Comparison of ENCODE assay signal across 20 cellular contexts in the genomic region with DNA sequence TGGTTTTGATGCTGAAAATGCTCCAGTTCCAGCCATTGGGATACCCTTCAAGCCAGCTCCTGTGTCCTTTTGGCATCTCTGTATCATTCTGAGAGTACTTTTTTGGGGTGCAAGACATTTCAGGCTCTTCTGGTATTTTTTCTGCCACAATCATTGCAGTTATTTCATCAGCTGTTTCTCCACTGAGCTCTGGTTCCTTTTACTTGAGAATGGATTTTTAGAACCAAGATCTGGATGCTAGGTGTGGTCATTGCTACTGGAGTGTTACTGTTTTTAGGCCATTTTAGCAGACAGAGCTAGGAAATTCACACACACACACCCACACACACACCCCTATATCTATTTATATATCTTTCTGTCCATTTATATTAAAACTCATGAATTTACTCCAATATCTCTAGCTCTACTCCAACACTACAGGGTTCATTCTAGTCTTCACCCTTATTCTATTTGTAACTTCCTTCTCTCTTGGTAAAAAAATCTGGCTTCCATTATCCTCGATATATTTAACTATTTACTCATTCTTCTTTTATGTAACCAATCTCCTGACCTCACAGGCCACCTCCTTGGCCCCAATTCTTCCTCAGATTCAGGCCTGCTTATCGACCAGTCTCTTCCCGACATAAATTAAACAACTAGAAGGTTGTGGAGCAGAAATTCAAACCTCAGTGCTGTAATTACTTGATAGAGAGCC. TPM values are rescaled to one million over a fixed set of nuclear protein-coding genes. Genes with fewer than 3 reads are reported as not detected.
A peak's percentile ranks its signal among the peaks of the same experiment; 100 is the strongest.
DNase-seq lines count a peak whose midpoint lies in the region; ATAC-seq, FAIRE-seq and TF ChIP-seq lines count a peak whose summit lies in the region.
"Had no signal": no experiment of that assay in that cellular context is flagged by ENCODE, and none has a peak within 500 bp of the region (broad histone marks: within the 10 kb centered on the region; RNA-seq: fewer than 3 reads in every experiment).

No MANE protein-coding gene starts in this region.

- dilution Hi-C loops in IMR-90 (cut with HindIII; ENCODE audit: low sequenced_read_pairs, unreplicated experiment) = no loop called here

- H4K8ac ChIP-seq in IMR-90 (ENCODE audit: low read depth in 2 of 2, low read length in 2 of 2) (0 out of 4 replicates have a peak overlapping the region, but pooled peaks of 1 of the 2 experiments have one; percentile 17), mesenchymal stem cell (ENCODE audit: low read length) (no peak overlapping the region)

- peak overlapping the region; percentile 72; the same call in 1 of the 2 replicates for H3K14ac ChIP-seq in IMR-90 (replicated peaks; ENCODE audit: low read depth, low read length)
- no peak overlapping the region for H3K14ac ChIP-seq in mesenchymal stem cell (ENCODE audit: low read length in 2 of 2)

- H3K27me3 ChIP-seq in IMR-90 (ENCODE audit: control insufficient read depth, insufficient read depth, low read length) (no peaks in the 10 kb centered on the region), mesenchymal stem cell (ENCODE audit: control insufficient read depth in 1 of 2, insufficient read depth in 1 of 2, low read length in 2 of 2) (no peaks in the 10 kb centered on the region)
- H3K27me3 ChIP-seq: colonic mucosa, heart left ventricle, Peyer's patch had no signal

- peak; percentile 30 for ATAC-seq in IMR-90 (ENCODE audit: low read depth)
- ATAC-seq: heart left ventricle; natural killer cell treated with Interleukin-12 subunit alpha and Interleukin-12 subunit beta and Interleukin-15 and Interleukin-18, amount 100 ng/mL, for 72 hours had no signal

- no peak overlapping the region for H3K56ac ChIP-seq in IMR-90 (ENCODE audit: extremely low read depth, insufficient read depth, low read length)

- no peak for TF ChIP-seq CTCF in IMR-90 (conservative IDR thresholded peaks at IDR 0.05; ENCODE audit: low read depth, low read length)
- no peak for TF ChIP-seq CTCF in brain (conservative IDR thresholded peaks at IDR 0.05)
- TF ChIP-seq CTCF in kidney (IDR thresholded peaks at IDR 0.05; ENCODE audit: borderline replicate concordance, extremely low read depth, insufficient read depth) = no peak

- peak overlapping the region; percentile 41 for H2BK5ac ChIP-seq in IMR-90 (ENCODE audit: low read depth, low read length, poor library complexity, severe bottlenecking)
- H2BK5ac ChIP-seq in mesenchymal stem cell (ENCODE audit: low read depth, low read length, poor library complexity, severe bottlenecking) = no peak overlapping the region

- H2BK12ac ChIP-seq in mesenchymal stem cell (ENCODE audit: low read length in 2 of 2) = no peak overlapping the region

- H3K9me3 ChIP-seq in IMR-90 (ENCODE audit: control insufficient read depth, insufficient read depth, low read length) (no peaks in the 10 kb centered on the region), mesenchymal stem cell (ENCODE audit: control insufficient read depth, low read length) (no peaks in the 10 kb centered on the region), kidney (ENCODE audit: control insufficient read depth in 1 of 2, low read length in 2 of 2) (no peaks in the 10 kb centered on the region)
- H3K9me3 ChIP-seq: colonic mucosa, heart left ventricle, Peyer's patch had no signal

- peaks cover 46% of the 10 kb centered on the region for H3K4me1 Mint-ChIP-seq in brain
- H3K4me1 Mint-ChIP-seq: B cell had no signal

- peak overlapping the region in 1 of 5 experiments; percentile 70 for H3K4me3 Mint-ChIP-seq in brain
- H3K4me3 Mint-ChIP-seq: activated CD4-positive, alpha-beta T cell treated with anti-CD3 and anti-CD28 coated beads, Interleukin-2, amount 10 ng/mL, durations not matched to agents 7 days and 5 days; B cell; natural killer cell treated with Interleukin-12 subunit alpha and Interleukin-12 subunit beta and Interleukin-15 and Interleukin-18, amount 100 ng/mL, for 72 hours had no signal

- peak overlapping the region in 4 of 5 experiments; percentile 28 to 92 (median 76) for H3K27ac Mint-ChIP-seq in brain
- H3K27ac Mint-ChIP-seq: activated CD4-positive, alpha-beta T cell treated with anti-CD3 and anti-CD28 coated beads, Interleukin-2, amount 10 ng/mL, durations not matched to agents 7 days and 5 days; B cell had no signal

- TF ChIP-seq POLR2A in IMR-90 (IDR thresholded peaks at IDR 0.05; ENCODE audit: low read depth, low read length) (no peak), GM12892 (IDR thresholded peaks at IDR 0.05; ENCODE audit: low read depth, low read length) (no peak)

- 0 out of 2 replicates have a peak overlapping the region, but pooled peaks have one; percentile 42 for H2BK120ac ChIP-seq in IMR-90 (ENCODE audit: low read depth, low read length)
- no peak overlapping the region for H2BK120ac ChIP-seq in mesenchymal stem cell (ENCODE audit: low read depth, low read length)

- H2BK15ac ChIP-seq in IMR-90 (ENCODE audit: low read depth, low read length) (no peak overlapping the region; the same call in 2 of the 3 replicates), mesenchymal stem cell (ENCODE audit: low read depth, poor library complexity, severe bottlenecking) (no peak overlapping the region)

- H3K4ac ChIP-seq in IMR-90 (ENCODE audit: low read depth, low read length) (0 out of 2 replicates have a peak overlapping the region, but pooled peaks have one; percentile 56), mesenchymal stem cell (ENCODE audit: low read depth in 1 of 2, low read length in 2 of 2) (no peak overlapping the region)

- H3K27me3 Mint-ChIP-seq in brain = peaks cover 3% of the 10 kb centered on the region
- H3K27me3 Mint-ChIP-seq: B cell had no signal

- H4K5ac ChIP-seq in IMR-90 (ENCODE audit: low read depth, low read length) = peak overlapping the region; percentile 48; the same call in 1 of the 2 replicates

- H4K20me1 ChIP-seq in IMR-90 (ENCODE audit: insufficient read depth, low read length) = no peaks in the 10 kb centered on the region

- H3K23ac ChIP-seq in IMR-90 (ENCODE audit: low read depth, low read length) = peak overlapping the region; percentile 59; the same call in 1 of the 2 replicates
- H3K23ac ChIP-seq in mesenchymal stem cell (ENCODE audit: low read length in 2 of 2) = no peak overlapping the region

- H3K27ac ChIP-seq in IMR-90 (ENCODE audit: insufficient read depth, low read length) (no peak overlapping the region; the same call in 1 of the 2 replicates), mesenchymal stem cell (ENCODE audit: low read length, poor library complexity, severe bottlenecking) (no peak overlapping the region), kidney (ENCODE audit: low read depth in 2 of 2, low read length in 2 of 2) (no peak overlapping the region)
- H3K27ac ChIP-seq: colonic mucosa, parathyroid adenoma, Peyer's patch had no signal

- TF ChIP-seq RAD21 in IMR-90 (IDR thresholded peaks at IDR 0.05; ENCODE audit: low read length) = no peak

- H3K4me2 ChIP-seq in IMR-90 (ENCODE audit: low read depth, low read length) = peak overlapping the region; percentile 46; the same call in 1 of the 2 replicates
- H3K4me2 ChIP-seq in mesenchymal stem cell (ENCODE audit: low read length, poor library complexity, severe bottlenecking) = no peak overlapping the region

- no TSS peak for BruUV-seq in IMR-90 (replicated peaks; lab: Mats Ljungman, UMichigan)

- H3K18ac ChIP-seq in IMR-90 (ENCODE audit: low read depth, low read length) (peak overlapping the region; percentile 75), mesenchymal stem cell (ENCODE audit: low read depth in 1 of 2, low read length in 2 of 2) (peak overlapping the region in 1 of 2 experiments; percentile 3)

- H2AFZ ChIP-seq in IMR-90 (replicated peaks; ENCODE audit: low read length, poor library complexity) = no peak overlapping the region
- no peak overlapping the region for H2AFZ ChIP-seq in mesenchymal stem cell (ENCODE audit: low read depth, low read length)
- H2AFZ ChIP-seq: parathyroid adenoma had no signal

- no peak for FAIRE-seq in kidney (lab: Jason Lieb, UNC)
- FAIRE-seq in GM12892 (lab: Jason Lieb, UNC) = no peak
- FAIRE-seq: G401.6 had no signal

- intact Hi-C loops in IMR-90 (cut with micrococcal nuclease) (no loop called here), kidney (cut with DNase I) (no loop called here)

- no peak overlapping the region for H2AK9ac ChIP-seq in IMR-90 (replicated peaks; ENCODE audit: low read depth, low read length, poor library complexity)

- 0 out of 2 replicates have a peak overlapping the region, but pooled peaks have one; percentile 9 for H2BK20ac ChIP-seq in IMR-90 (ENCODE audit: low read depth, low read length)

- H3K9me1 ChIP-seq in IMR-90 (ENCODE audit: insufficient read depth, low read length) = peaks cover 9% of the 10 kb centered on the region; the same call in 1 of the 2 replicates

- POLR2A ChIA-PET in IMR-90 (lab: Charles Lee; ENCODE audit: unreplicated experiment) = no interaction called here

- H3K4me1 ChIP-seq in IMR-90 (ENCODE audit: control insufficient read depth, insufficient read depth, low read length) = peaks cover 20% of the 10 kb centered on the region
- no peaks in the 10 kb centered on the region for H3K4me1 ChIP-seq in mesenchymal stem cell (ENCODE audit: control insufficient read depth, insufficient read depth, low read depth, low read length)
- H3K4me1 ChIP-seq in kidney (ENCODE audit: control insufficient read depth in 1 of 2, insufficient read depth in 1 of 2, low read depth in 1 of 2, low read length in 2 of 2) = no peaks in the 10 kb centered on the region
- H3K4me1 ChIP-seq: colonic mucosa had no signal

- in situ Hi-C loops in IMR-90 (cut with MboI; ENCODE audit: low sequenced_read_pairs) = no loop called here

- H3K36me3 Mint-ChIP-seq in brain = peaks cover 31% of the 10 kb centered on the region
- H3K36me3 Mint-ChIP-seq: natural killer cell treated with Interleukin-12 subunit alpha and Interleukin-12 subunit beta and Interleukin-15 and Interleukin-18, amount 100 ng/mL, for 72 hours had no signal

- H3K4me3 ChIP-seq in IMR-90 (ENCODE audit: insufficient read depth, low read depth, low read length) (no peak overlapping the region), mesenchymal stem cell (ENCODE audit: insufficient read depth in 1 of 2, low read depth in 1 of 2, low read length in 2 of 2) (no peak overlapping the region), kidney (ENCODE audit: low read length in 2 of 2) (no peak overlapping the region)
- H3K4me3 ChIP-seq: colonic mucosa, heart left ventricle, lung, Peyer's patch had no signal

- H3K9me3 Mint-ChIP-seq in brain = peaks cover 2 to 13% (median 4%) of the 10 kb centered on the region in 5 experiments
- H3K9me3 Mint-ChIP-seq: activated CD4-positive, alpha-beta T cell treated with anti-CD3 and anti-CD28 coated beads, Interleukin-2, amount 10 ng/mL, durations not matched to agents 7 days and 5 days; natural killer cell treated with Interleukin-12 subunit alpha and Interleukin-12 subunit beta and Interleukin-15 and Interleukin-18, amount 100 ng/mL, for 72 hours had no signal

- H3K9ac ChIP-seq in IMR-90 (ENCODE audit: low read depth, low read length) (no peak overlapping the region), mesenchymal stem cell (ENCODE audit: low read length) (peak overlapping the region; percentile 19), kidney (ENCODE audit: low read length in 2 of 2) (no peak overlapping the region)
- H3K9ac ChIP-seq: parathyroid adenoma had no signal

- CTCF ChIA-PET in IMR-90 (lab: Yijun Ruan, JAX) = interaction anchor here (0.7 kb wide), 1 partner anchor 660 kb away, joined by 3 read pairs; no protein-coding TSS in a partner anchor

- no CpG with 5 or more reads among the region's 3 CpGs for WGBS in IMR-90 (ENCODE audit: extremely low coverage in 2 of 2, insufficient read length in 1 of 2), 2 experiments
- WGBS in mesenchymal stem cell = 63% methylated on average over 1 of the region's 3 CpGs

- H4K91ac ChIP-seq in IMR-90 (ENCODE audit: insufficient read depth, low read depth, low read length) (no peak overlapping the region; the same call in 1 of the 2 replicates), mesenchymal stem cell (ENCODE audit: low read length) (no peak overlapping the region)

- H3K79me1 ChIP-seq in IMR-90 (ENCODE audit: low read depth in 1 of 2, low read length in 2 of 2) = peaks cover 30 to 57% of the 10 kb centered on the region in 2 experiments
- peaks cover 24% of the 10 kb centered on the region for H3K79me1 ChIP-seq in mesenchymal stem cell (replicated peaks; ENCODE audit: low read length, poor library complexity, severe bottlenecking)

- no peak overlapping the region for H2AK5ac ChIP-seq in IMR-90 (ENCODE audit: low read depth, low read length)
- no peak overlapping the region for H2AK5ac ChIP-seq in mesenchymal stem cell (ENCODE audit: low read length, severe bottlenecking)

- peak; percentile 27 for DNase-seq in AG20443 (ENCODE audit: low spot score)
- peak; percentile 35 for DNase-seq in IMR-90
- no peak for DNase-seq in mesenchymal stem cell
- DNase-seq in C1 segment of cervical spinal cord (lab: John Stamatoyannopoulos, UW) = no peak
- DNase-seq in kidney = no peak
- no peak for DNase-seq in GM12892 (ENCODE audit: insufficient read length)
- DNase-seq in DMS53 (lab: John Stamatoyannopoulos, UW) = no peak
- DNase-seq: activated CD4-positive, alpha-beta T cell treated with anti-CD3 and anti-CD28 coated beads, Interleukin-2, amount 10 ng/mL, durations not matched to agents 7 days and 5 days; activated CD8-positive, alpha-beta memory T cell treated with anti-CD3 and anti-CD28 coated beads, Interleukin-2, amount 50 U/mL, for 48 hours; activated naive CD4-positive, alpha-beta T cell treated with anti-CD3 and anti-CD28 coated beads, Interleukin-2, amount 50 U/mL, for 16 hours; colonic mucosa; heart left ventricle; NCI-H1436 treated with DMSO at 0.1 percent for 48 hours; Peyer's patch had no signal

- H3K36me3 ChIP-seq in IMR-90 (ENCODE audit: control insufficient read depth, insufficient read depth, low read length) (no peaks in the 10 kb centered on the region), mesenchymal stem cell (ENCODE audit: control insufficient read depth in 1 of 2, insufficient read depth in 2 of 2, low read depth in 1 of 2, low read length in 2 of 2) (no peaks in the 10 kb centered on the region), kidney (ENCODE audit: control insufficient read depth in 1 of 2, insufficient read depth in 2 of 2, low read length in 2 of 2) (no peaks in the 10 kb centered on the region)
- H3K36me3 ChIP-seq: colonic mucosa, Peyer's patch had no signal

RNA-seq across cellular contexts. Expression of a gene that starts 17.0 kb away (rescaled TPM):
- total RNA-seq in IMR-90 (2012; rRNA removed) = 6.6 and 8.6 TPM in 2 replicates
- polyA plus RNA-seq in IMR-90 (2012; rRNA removed) = 5.9 and 7.0 TPM in 2 replicates
- 2.0 and 2.3 TPM in 2 replicates for polyA plus RNA-seq in IMR-90 (2012; cell fraction: cytosol; rRNA removed)
- polyA plus RNA-seq in IMR-90 (2012; cell fraction: nucleus; rRNA removed; ENCODE audit: low replicate concordance) = 2.6 and 15.7 TPM in 2 replicates
- 12.8 TPM for polyA plus RNA-seq in brain (ENCODE audit: insufficient read depth, low read depth, low replicate concordance)
- polyA plus RNA-seq in mesenchymal stem cell (2013, experiment 1 of 2) = 7.1 TPM
- polyA plus RNA-seq in mesenchymal stem cell (2013, experiment 2 of 2) = 7.6 TPM
- total RNA-seq in kidney = 5.4 TPM
- polyA plus RNA-seq in kidney (ENCODE audit: insufficient read depth, low read depth, low replicate concordance) = 4.2 TPM
- polyA plus RNA-seq in GM12892 (2012; ENCODE audit: missing spikeins) = 1.6 TPM

RNA-seq across cellular contexts. Expression of a gene that starts 26.0 kb away (rescaled TPM):
- total RNA-seq in IMR-90 (2012; rRNA removed) = 23.7 and 50.3 TPM in 2 replicates
- 24.3 and 25.4 TPM in 2 replicates for polyA plus RNA-seq in IMR-90 (2012; rRNA removed)
- 2.6 and 4.5 TPM in 2 replicates for polyA plus RNA-seq in IMR-90 (2012; cell fraction: cytosol; rRNA removed)
- 0.81 and 13.0 TPM in 2 replicates for polyA plus RNA-seq in IMR-90 (2012; cell fraction: nucleus; rRNA removed; ENCODE audit: low replicate concordance)
- polyA plus RNA-seq in brain (ENCODE audit: insufficient read depth, low read depth, low replicate concordance) = 12.9 TPM
- polyA plus RNA-seq in mesenchymal stem cell (2013, experiment 1 of 2) = 48.0 TPM
- 47.2 TPM for polyA plus RNA-seq in mesenchymal stem cell (2013, experiment 2 of 2)
- 46.8 TPM for total RNA-seq in kidney
- polyA plus RNA-seq in kidney (ENCODE audit: insufficient read depth, low read depth, low replicate concordance) = 12.6 TPM
- polyA plus RNA-seq in GM12892 (2012; ENCODE audit: missing spikeins) = 18.2 TPM

Comparison
In these comparisons a context has a peak if more than half of its experiments do, and no peak if none do; other contexts are left out.
1. DNase-seq: peak in AG20443 (single experiment) and IMR-90 (single experiment); none in mesenchymal stem cell (single experiment), C1 segment of cervical spinal cord (0 of 14), kidney (single experiment), GM12892 (single experiment) and DMS53 (single experiment).